9 cellular contexts compared by ENCODE assay signal in the genomic region with DNA sequence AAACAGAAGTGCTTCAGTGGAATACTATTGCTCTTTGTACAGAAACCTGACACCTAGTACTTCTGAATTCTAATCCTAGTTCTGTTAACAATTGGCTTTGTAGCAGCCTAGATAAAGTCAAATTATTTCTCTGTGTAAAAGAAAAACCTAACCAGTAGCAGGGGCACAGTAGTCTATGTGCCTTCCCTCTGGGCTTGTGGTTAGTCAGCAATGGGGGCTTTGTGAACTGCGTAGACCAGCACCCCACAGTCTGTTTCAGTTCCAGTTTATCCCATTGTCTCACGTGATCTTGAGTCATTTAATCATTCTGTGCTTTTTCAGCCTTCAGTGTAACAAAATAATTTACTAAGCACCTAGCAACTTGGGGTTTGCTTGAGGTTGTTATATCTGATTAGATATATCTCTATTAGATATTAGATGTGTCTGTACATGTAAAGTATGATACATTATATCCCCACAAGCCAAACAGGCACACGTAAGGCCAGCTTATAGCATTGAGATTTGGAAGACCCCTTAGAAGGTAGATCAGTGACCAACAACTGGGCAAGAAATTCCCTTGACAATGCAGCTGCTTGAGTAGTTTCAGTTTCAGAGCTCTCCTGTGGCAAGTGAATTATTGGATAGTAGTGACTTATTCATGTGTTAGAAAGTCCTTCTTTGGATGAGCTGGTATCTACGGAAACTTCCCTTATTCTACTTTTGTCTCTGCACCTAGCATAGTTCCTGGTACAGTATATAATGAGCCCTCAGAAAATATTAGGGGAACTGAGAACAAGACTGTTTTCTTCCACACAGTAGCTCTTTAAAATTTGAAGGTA. TPM values are rescaled to one million over a fixed set of nuclear protein-coding genes. Genes with fewer than 3 reads are reported as not detected.
DNase-seq lines count a peak whose midpoint lies in the region; ATAC-seq and TF ChIP-seq lines count a peak whose summit lies in the region.
"Had no signal": no experiment of that assay in that cellular context is flagged by ENCODE, and none has a peak within 500 bp of the region (broad histone marks: within the 10 kb centered on the region; RNA-seq: fewer than 3 reads in every experiment).

No MANE protein-coding gene starts in this region.

- peaks cover 79% of the 10 kb centered on the region for H3K4me1 Mint-ChIP-seq in CD4-positive, alpha-beta T cell (ENCODE audit: low read depth)
- H3K4me1 Mint-ChIP-seq in activated naive CD8-positive, alpha-beta T cell (ENCODE audit: low read depth): peaks cover 56% of the 10 kb centered on the region
- H3K4me1 Mint-ChIP-seq in WTC11: peaks cover 13% of the 10 kb centered on the region

- CTCF ChIA-PET in CD4-positive, alpha-beta T cell (lab: Charles Lee): no interaction called here
- CTCF ChIA-PET in WTC11 (lab: Charles Lee): interaction anchor here (0.6 to 0.9 kb wide), 2 partner anchors 46 to 210 kb away, joined by 3 read pairs; no protein-coding TSS in a partner anchor

- TF ChIP-seq CTCF in CD4-positive, alpha-beta T cell (IDR thresholded peaks at IDR 0.05): no peak
- TF ChIP-seq CTCF in WTC11 (IDR thresholded peaks at IDR 0.05): no peak

- H3K36me3 Mint-ChIP-seq in CD4-positive, alpha-beta T cell (ENCODE audit: low read depth): no peaks in the 10 kb centered on the region
- no peaks in the 10 kb centered on the region for H3K36me3 Mint-ChIP-seq in activated naive CD8-positive, alpha-beta T cell
- H3K36me3 Mint-ChIP-seq in WTC11: no peaks in the 10 kb centered on the region

- no peak for DNase-seq in CD4-positive, alpha-beta T cell
- no peak for DNase-seq in posterior cingulate gyrus
- DNase-seq in NCI-H1048 (lab: John Stamatoyannopoulos, UW): no peak
- no peak for DNase-seq in HuH-7.5 (ENCODE audit: low spot score)
- no peak for DNase-seq in WTC11 (ENCODE audit: low spot score)
- DNase-seq: heart left ventricle had no signal

- peak overlapping the region; percentile 5 for H3K27ac ChIP-seq in CD4-positive, alpha-beta T cell (ENCODE audit: low read depth, low read length)
- H3K27ac ChIP-seq: heart left ventricle had no signal

- peak overlapping the region; percentile 74 for H3K27ac Mint-ChIP-seq in CD4-positive, alpha-beta T cell
- peak overlapping the region; percentile 62 for H3K27ac Mint-ChIP-seq in activated naive CD8-positive, alpha-beta T cell
- no peak overlapping the region for H3K27ac Mint-ChIP-seq in WTC11

- no peaks in the 10 kb centered on the region for H3K9me3 ChIP-seq in CD4-positive, alpha-beta T cell (ENCODE audit: control insufficient read depth, low read length)
- H3K9me3 ChIP-seq: heart left ventricle had no signal

- no peaks in the 10 kb centered on the region for H3K27me3 Mint-ChIP-seq in CD4-positive, alpha-beta T cell
- no peaks in the 10 kb centered on the region for H3K27me3 Mint-ChIP-seq in activated naive CD8-positive, alpha-beta T cell
- no peaks in the 10 kb centered on the region; the same call in 1 of the 2 replicates for H3K27me3 Mint-ChIP-seq in WTC11 (ENCODE audit: low read depth)

- POLR2A ChIA-PET in CD4-positive, alpha-beta T cell (lab: Charles Lee): interaction anchor here (0.8 to 2.3 kb wide), 6 partner anchors 11 to 95 kb away, joined by 3 to 9 read pairs (median 3); a partner anchor contains a TSS
- POLR2A ChIA-PET in WTC11 (lab: Charles Lee): no interaction called here

- no peaks in the 10 kb centered on the region for H3K9me3 Mint-ChIP-seq in CD4-positive, alpha-beta T cell
- H3K9me3 Mint-ChIP-seq in activated naive CD8-positive, alpha-beta T cell (ENCODE audit: low read depth): no peaks in the 10 kb centered on the region
- H3K9me3 Mint-ChIP-seq in WTC11: 0 out of 2 replicates have a peak, but pooled peaks cover 6% of the 10 kb centered on the region

- H3K27me3 ChIP-seq in CD4-positive, alpha-beta T cell (ENCODE audit: control insufficient read depth, insufficient read depth, low read length): no peaks in the 10 kb centered on the region

- intact Hi-C loops in CD4-positive, alpha-beta T cell (cut with DNase I, micrococcal nuclease): loop anchor here in 1 of 2 experiments (5.0 kb wide), 1 partner anchor 32 kb away; no protein-coding TSS in a partner anchor
- intact Hi-C loops in posterior cingulate gyrus (cut with DNase I): no loop called here

- H3K4me3 Mint-ChIP-seq in CD4-positive, alpha-beta T cell: peak overlapping the region; percentile 72
- H3K4me3 Mint-ChIP-seq in activated naive CD8-positive, alpha-beta T cell: peak overlapping the region; percentile 78
- H3K4me3 Mint-ChIP-seq in WTC11: no peak overlapping the region

- no peak for ATAC-seq in CD4-positive, alpha-beta T cell (ENCODE audit: poor library complexity)
- ATAC-seq in GM19351 (IDR thresholded peaks at IDR 0.05; ENCODE audit: unreplicated experiment) (peak; percentile 56), HG03159 (IDR thresholded peaks at IDR 0.05; ENCODE audit: unreplicated experiment) (peak; percentile 56), WTC11 (no peak)

TF ChIP-seq in WTC11, 78 proteins besides CTCF, POLR2A, EP300 and RAD21:
- no peak for TF ChIP-seq ZNF423 (CRISPR knock-in tag; IDR thresholded peaks at IDR 0.05)
- no peak for TF ChIP-seq ZNF138 (CRISPR knock-in tag; conservative IDR thresholded peaks at IDR 0.05)
- TF ChIP-seq RORB (CRISPR knock-in tag; IDR thresholded peaks at IDR 0.05): no peak
- TF ChIP-seq, protein P1, sequence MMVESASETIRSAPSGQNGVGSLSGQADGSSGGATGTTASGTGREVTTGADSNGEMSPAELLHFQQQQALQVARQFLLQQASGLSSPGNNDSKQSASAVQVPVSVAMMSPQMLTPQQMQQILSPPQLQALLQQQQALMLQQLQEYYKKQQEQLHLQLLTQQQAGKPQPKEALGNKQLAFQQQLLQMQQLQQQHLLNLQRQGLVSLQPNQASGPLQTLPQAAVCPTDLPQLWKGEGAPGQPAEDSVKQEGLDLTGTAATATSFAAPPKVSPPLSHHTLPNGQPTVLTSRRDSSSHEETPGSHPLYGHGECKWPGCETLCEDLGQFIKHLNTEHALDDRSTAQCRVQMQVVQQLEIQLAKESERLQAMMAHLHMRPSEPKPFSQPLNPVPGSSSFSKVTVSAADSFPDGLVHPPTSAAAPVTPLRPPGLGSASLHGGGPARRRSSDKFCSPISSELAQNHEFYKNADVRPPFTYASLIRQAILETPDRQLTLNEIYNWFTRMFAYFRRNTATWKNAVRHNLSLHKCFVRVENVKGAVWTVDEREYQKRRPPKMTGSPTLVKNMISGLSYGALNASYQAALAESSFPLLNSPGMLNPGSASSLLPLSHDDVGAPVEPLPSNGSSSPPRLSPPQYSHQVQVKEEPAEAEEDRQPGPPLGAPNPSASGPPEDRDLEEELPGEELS (CRISPR knock-in tag; IDR thresholded peaks at IDR 0.05): no peak
- no peak for TF ChIP-seq FOXK1 (CRISPR knock-in tag; IDR thresholded peaks at IDR 0.05)
- TF ChIP-seq KAT7 (CRISPR knock-in tag; IDR thresholded peaks at IDR 0.05; ENCODE audit: borderline replicate concordance): no peak
- no peak for TF ChIP-seq ELF4 (CRISPR knock-in tag; IDR thresholded peaks at IDR 0.05; ENCODE audit: low read depth)
- TF ChIP-seq, protein P2, sequence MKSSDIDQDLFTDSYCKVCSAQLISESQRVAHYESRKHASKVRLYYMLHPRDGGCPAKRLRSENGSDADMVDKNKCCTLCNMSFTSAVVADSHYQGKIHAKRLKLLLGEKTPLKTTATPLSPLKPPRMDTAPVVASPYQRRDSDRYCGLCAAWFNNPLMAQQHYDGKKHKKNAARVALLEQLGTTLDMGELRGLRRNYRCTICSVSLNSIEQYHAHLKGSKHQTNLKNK (CRISPR knock-in tag; IDR thresholded peaks at IDR 0.05): no peak
- TF ChIP-seq MYBL2 (CRISPR knock-in tag; IDR thresholded peaks at IDR 0.05): no peak
- TF ChIP-seq ESRRA (CRISPR knock-in tag; IDR thresholded peaks at IDR 0.05; ENCODE audit: borderline replicate concordance): no peak
- no peak for TF ChIP-seq OVOL2 (CRISPR knock-in tag; IDR thresholded peaks at IDR 0.05; ENCODE audit: borderline replicate concordance)
- TF ChIP-seq GTF2I (CRISPR knock-in tag; conservative IDR thresholded peaks at IDR 0.05): no peak
- TF ChIP-seq, protein P3, sequence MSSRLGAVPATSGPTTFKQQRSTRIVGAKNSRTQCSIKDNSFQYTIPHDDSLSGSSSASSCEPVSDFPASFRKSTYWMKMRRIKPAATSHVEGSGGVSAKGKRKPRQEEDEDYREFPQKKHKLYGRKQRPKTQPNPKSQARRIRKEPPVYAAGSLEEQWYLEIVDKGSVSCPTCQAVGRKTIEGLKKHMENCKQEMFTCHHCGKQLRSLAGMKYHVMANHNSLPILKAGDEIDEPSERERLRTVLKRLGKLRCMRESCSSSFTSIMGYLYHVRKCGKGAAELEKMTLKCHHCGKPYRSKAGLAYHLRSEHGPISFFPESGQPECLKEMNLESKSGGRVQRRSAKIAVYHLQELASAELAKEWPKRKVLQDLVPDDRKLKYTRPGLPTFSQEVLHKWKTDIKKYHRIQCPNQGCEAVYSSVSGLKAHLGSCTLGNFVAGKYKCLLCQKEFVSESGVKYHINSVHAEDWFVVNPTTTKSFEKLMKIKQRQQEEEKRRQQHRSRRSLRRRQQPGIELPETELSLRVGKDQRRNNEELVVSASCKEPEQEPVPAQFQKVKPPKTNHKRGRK (CRISPR knock-in tag; IDR thresholded peaks at IDR 0.05; ENCODE audit: borderline replicate concordance): no peak
- no peak for TF ChIP-seq CREM (CRISPR knock-in tag; IDR thresholded peaks at IDR 0.05)
- TF ChIP-seq TEAD1 (CRISPR knock-in tag; IDR thresholded peaks at IDR 0.05): no peak
- no peak for TF ChIP-seq ZNF121 (CRISPR knock-in tag; IDR thresholded peaks at IDR 0.05)
- no peak for TF ChIP-seq TP53 (CRISPR knock-in tag; IDR thresholded peaks at IDR 0.05)
- no peak for TF ChIP-seq ZNF396 (CRISPR knock-in tag; IDR thresholded peaks at IDR 0.05; ENCODE audit: borderline replicate concordance)
- TF ChIP-seq, protein P4, sequence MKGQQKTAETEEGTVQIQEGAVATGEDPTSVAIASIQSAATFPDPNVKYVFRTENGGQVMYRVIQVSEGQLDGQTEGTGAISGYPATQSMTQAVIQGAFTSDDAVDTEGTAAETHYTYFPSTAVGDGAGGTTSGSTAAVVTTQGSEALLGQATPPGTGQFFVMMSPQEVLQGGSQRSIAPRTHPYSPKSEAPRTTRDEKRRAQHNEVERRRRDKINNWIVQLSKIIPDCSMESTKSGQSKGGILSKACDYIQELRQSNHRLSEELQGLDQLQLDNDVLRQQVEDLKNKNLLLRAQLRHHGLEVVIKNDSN (CRISPR knock-in tag; IDR thresholded peaks at IDR 0.05): no peak

RNA-seq across cellular contexts. Expression of a gene that starts 27.9 kb away (rescaled TPM):
- 10 to 100 TPM; 13.6 to 15.9 TPM for total RNA-seq in CD4-positive, alpha-beta T cell
- total RNA-seq in WTC11 (2021): not detected in 3 replicates

Comparison
In these comparisons a context has a peak if more than half of its experiments do, and no peak if none do; other contexts are left out.
1. ATAC-seq: peak in GM19351 (single experiment) and HG03159 (single experiment); none in CD4-positive, alpha-beta T cell (single experiment) and WTC11 (single experiment).
2. RNA of a gene that starts 27.9 kb away (total RNA-seq): 13.6 to 15.9 TPM in CD4-positive, alpha-beta T cell; not detected in WTC11; every median in the first group is over 10 times any median in the second.